8 cellular contexts compared by ENCODE assay signal in genomic region chr17:45585037-45585437, GRCh38.
DNase-seq lines count a peak whose midpoint lies in the region; ATAC-seq and TF ChIP-seq lines count a peak whose summit lies in the region.
"Not testable (repeated sequence)": the region's sequence is repeated elsewhere in the genome, so short reads cannot be mapped to it uniquely, and the experiment has no call there.

No MANE protein-coding gene starts in this region.

- H3K4me1 ChIP-seq in CD4-positive, CD25-positive, alpha-beta regulatory T cell (ENCODE audit: control insufficient read depth, insufficient read depth, low read length, poor library complexity, severe bottlenecking): peaks cover 34% of the 10 kb centered on the region

- not testable (repeated sequence) for H3K27me3 Mint-ChIP-seq in CD4-positive, CD25-positive, alpha-beta regulatory T cell; activated naive CD4-positive, alpha-beta T cell treated with anti-CD3 and anti-CD28 coated beads, Interleukin-2, amount 50 U/mL, for 24 hours

- peak overlapping the region; percentile 93 to 97 (median 96) for H3K4me3 Mint-ChIP-seq in CD4-positive, CD25-positive, alpha-beta regulatory T cell
- peak overlapping the region; percentile 90 for H3K4me3 Mint-ChIP-seq in activated naive CD4-positive, alpha-beta T cell treated with anti-CD3 and anti-CD28 coated beads, Interleukin-2, amount 50 U/mL, for 24 hours

- H3K4me1 Mint-ChIP-seq in CD4-positive, CD25-positive, alpha-beta regulatory T cell: peaks cover 21 to 50% (median 34%) of the 10 kb centered on the region in 4 donors
- H3K4me1 Mint-ChIP-seq in activated naive CD4-positive, alpha-beta T cell treated with anti-CD3 and anti-CD28 coated beads, Interleukin-2, amount 50 U/mL, for 24 hours: peaks cover 42% of the 10 kb centered on the region

- TF ChIP-seq CTCF in foreskin fibroblast (IDR thresholded peaks at IDR 0.05; ENCODE audit: low read depth, low read length): peak; percentile 17

- peak; percentile 79 to 93 (median 84) for DNase-seq in CD4-positive, CD25-positive, alpha-beta regulatory T cell
- DNase-seq in SK-N-MC (ENCODE audit: low read depth, low spot score): not testable (repeated sequence)
- DNase-seq in foreskin fibroblast (peak; percentile 56 to 90), myocyte (ENCODE audit: low read depth) (peak; percentile 86)
- DNase-seq in stimulated activated CD8-positive, alpha-beta memory T cell treated with anti-CD3 and anti-CD28 coated beads, Interleukin-12 subunit alpha, Interleukin-12 subunit beta, amount 100 ng/mL, for 4 hours (ENCODE audit: low read depth): peak; percentile 74

- not testable (repeated sequence) for H3K27me3 ChIP-seq in CD4-positive, CD25-positive, alpha-beta regulatory T cell (ENCODE audit: control insufficient read depth, insufficient read depth, low read length)

- H3K9me3 Mint-ChIP-seq in CD4-positive, CD25-positive, alpha-beta regulatory T cell; activated naive CD4-positive, alpha-beta T cell treated with anti-CD3 and anti-CD28 coated beads, Interleukin-2, amount 50 U/mL, for 24 hours: not testable (repeated sequence)

- H3K27ac Mint-ChIP-seq in CD4-positive, CD25-positive, alpha-beta regulatory T cell: peak overlapping the region in 2 of 3 donors; percentile 87
- H3K27ac Mint-ChIP-seq in activated naive CD4-positive, alpha-beta T cell treated with anti-CD3 and anti-CD28 coated beads, Interleukin-2, amount 50 U/mL, for 24 hours: peak overlapping the region; percentile 90

- not testable (repeated sequence) for H3K36me3 Mint-ChIP-seq in CD4-positive, CD25-positive, alpha-beta regulatory T cell; activated naive CD4-positive, alpha-beta T cell treated with anti-CD3 and anti-CD28 coated beads, Interleukin-2, amount 50 U/mL, for 24 hours

- H3K36me3 ChIP-seq in CD4-positive, CD25-positive, alpha-beta regulatory T cell (ENCODE audit: control insufficient read depth, insufficient read depth, low read length): not testable (repeated sequence)
- H3K36me3 ChIP-seq in SK-N-MC (ENCODE audit: insufficient read depth, low read length): peaks cover 14% of the 10 kb centered on the region

- H3K9ac ChIP-seq in SK-N-MC (ENCODE audit: insufficient read length): peak overlapping the region; percentile 82

- peak; percentile 79 to 81 for ATAC-seq in CD4-positive, CD25-positive, alpha-beta regulatory T cell (ENCODE audit: low read depth in 2 of 2)
- peak; percentile 56 for ATAC-seq in GM19438 (IDR thresholded peaks at IDR 0.05; ENCODE audit: low read depth, unreplicated experiment)
- ATAC-seq in HG03196 (IDR thresholded peaks at IDR 0.05; ENCODE audit: unreplicated experiment): peak; percentile 62

- peak overlapping the region; percentile 93 for H3K27ac ChIP-seq in CD4-positive, CD25-positive, alpha-beta regulatory T cell (ENCODE audit: insufficient read depth, low read length, poor library complexity, severe bottlenecking)
- H3K27ac ChIP-seq in SK-N-MC: peak overlapping the region; percentile 76

- H3K4me3 ChIP-seq in CD4-positive, CD25-positive, alpha-beta regulatory T cell (ENCODE audit: low read depth, low read length): peak overlapping the region; percentile 26
- H3K4me3 ChIP-seq in SK-N-MC (peak overlapping the region; percentile 76), foreskin fibroblast (ENCODE audit: low read depth in 1 of 2, low read length in 2 of 2) (peak overlapping the region; percentile 58 to 77)

- H3K9me3 ChIP-seq in CD4-positive, CD25-positive, alpha-beta regulatory T cell (ENCODE audit: control insufficient read depth in 2 of 2, low read length in 2 of 2); SK-N-MC (ENCODE audit: low read depth, low read length): not testable (repeated sequence)

Comparison
In these comparisons a context has a peak if more than half of its experiments do, and no peak if none do; other contexts are left out.
1. H3K4me3 ChIP-seq: peak in every context shown above with its lines; median percentile 76 in SK-N-MC; 68 in foreskin fibroblast; 26 in CD4-positive, CD25-positive, alpha-beta regulatory T cell.